Comparison of ENCODE assay signal across 19 cellular contexts in the genomic region with DNA sequence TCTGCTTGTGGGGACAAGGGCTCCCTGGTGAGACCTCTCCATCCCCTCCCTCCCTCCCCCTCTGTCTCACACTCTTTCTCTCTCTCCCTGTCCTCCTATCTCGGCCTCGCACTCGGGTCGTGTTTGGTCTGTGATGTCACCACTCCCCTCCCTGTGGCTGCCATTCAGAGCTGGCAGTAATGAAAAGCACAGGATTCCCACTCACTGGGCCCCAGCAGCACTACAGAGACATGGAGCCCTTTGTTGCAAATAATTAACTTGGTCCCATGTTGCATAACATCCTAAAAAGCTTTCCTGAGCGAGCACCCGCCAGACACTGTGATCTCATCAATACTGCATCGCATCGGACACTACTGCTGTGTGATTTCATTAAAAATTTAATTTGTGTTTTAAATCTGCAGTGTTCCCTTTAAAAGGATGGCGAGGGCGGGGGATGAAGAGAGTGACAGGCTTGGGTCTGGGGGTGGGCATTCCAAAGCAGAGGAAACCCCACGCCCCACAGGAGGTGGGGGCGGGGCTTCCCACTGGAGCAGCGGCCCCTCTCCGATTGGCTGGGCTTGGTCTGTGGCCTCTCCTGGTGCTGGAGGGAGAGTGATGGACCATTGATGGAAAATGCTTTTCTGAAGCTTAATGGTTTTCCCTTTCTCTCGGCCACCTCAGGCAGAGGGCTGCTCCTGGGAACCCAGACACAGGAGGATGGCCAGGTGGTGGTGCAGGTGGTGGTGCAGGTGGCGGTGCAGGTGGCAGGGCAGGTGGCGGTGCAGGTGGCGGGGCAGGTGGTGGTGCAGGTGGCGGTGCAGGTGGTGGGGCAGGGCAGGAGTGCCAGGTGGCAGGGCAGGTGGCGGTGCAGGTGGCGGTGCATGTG. TPM values are rescaled to one million over a fixed set of nuclear protein-coding genes. Genes with fewer than 3 reads are reported as not detected.
DNase-seq lines count a peak whose midpoint lies in the region; ATAC-seq and TF ChIP-seq lines count a peak whose summit lies in the region.
"Had no signal": no experiment of that assay in that cellular context is flagged by ENCODE, and none has a peak within 500 bp of the region (broad histone marks: within the 10 kb centered on the region; RNA-seq: fewer than 3 reads in every experiment).

No MANE protein-coding gene starts in this region.

- no peaks in the 10 kb centered on the region for H3K36me3 ChIP-seq in effector memory CD4-positive, alpha-beta T cell (ENCODE audit: control insufficient read depth, insufficient read depth, low read length)
- H3K36me3 ChIP-seq: MG63, uterus had no signal

- ATAC-seq in SK-N-SH treated with all-trans-retinoic acid at 6 μM for 48 hours = peak; percentile 48; the same call in 2 of the 3 replicates
- ATAC-seq: activated T-cell treated with anti-CD3 and anti-CD28 coated beads, Interleukin-2, amount 50 U/mL, for 4 hours had no signal

- H3K27ac ChIP-seq in effector memory CD4-positive, alpha-beta T cell (ENCODE audit: insufficient read depth, low read length, poor library complexity, severe bottlenecking) = no peak overlapping the region
- H3K27ac ChIP-seq: uterus had no signal

- H3K4me3 ChIP-seq in effector memory CD4-positive, alpha-beta T cell (ENCODE audit: insufficient read depth, low read depth, low read length, poor library complexity, severe bottlenecking) = no peak overlapping the region
- H3K4me3 ChIP-seq: MG63, uterus had no signal

- DNase-seq in NCI-H1105 (lab: John Stamatoyannopoulos, UW) = peak; percentile 78
- DNase-seq in NCI-H1105 treated with DMSO at 0.1 percent for 48 hours (lab: John Stamatoyannopoulos, UW) = no peak
- peak; percentile 60 for DNase-seq in islet precursor cell
- DNase-seq in retina = peak; percentile 84
- no peak for DNase-seq in AG08395 (ENCODE audit: low spot score)
- DNase-seq in cerebellum (ENCODE audit: low spot score) = no peak
- DNase-seq in effector memory CD4-positive, alpha-beta T cell = no peak
- DNase-seq: activated CD4-positive, alpha-beta memory T cell treated with anti-CD3 and anti-CD28 coated beads for 36 hours; activated T-cell treated with anti-CD3 and anti-CD28 coated beads, Interleukin-2, amount 50 U/mL, for 4 hours; CD4-positive, CD25-positive, alpha-beta regulatory T cell; effector CD8-positive, alpha-beta T cell; GOT3; MG63; NCI-H187 treated with DMSO at 0.1 percent for 48 hours; NCI-H510A; OCI-M1; stimulated activated naive CD8-positive, alpha-beta T cell treated with anti-CD3 and anti-CD28 coated beads, Interleukin-15, amount 100 ng/mL, for 72 hours; uterus had no signal

- no peaks in the 10 kb centered on the region for H3K27me3 ChIP-seq in effector memory CD4-positive, alpha-beta T cell (replicated peaks; ENCODE audit: control insufficient read depth, insufficient read depth, low read length, poor library complexity, severe bottlenecking)
- H3K27me3 ChIP-seq: uterus had no signal

- H3K9me3 ChIP-seq in effector memory CD4-positive, alpha-beta T cell (ENCODE audit: control insufficient read depth, low read length) = no peaks in the 10 kb centered on the region
- H3K9me3 ChIP-seq: MG63, uterus had no signal

- no peaks in the 10 kb centered on the region for H3K4me1 ChIP-seq in effector memory CD4-positive, alpha-beta T cell (ENCODE audit: control insufficient read depth, insufficient read depth, low read length, poor library complexity, severe bottlenecking)
- H3K4me1 ChIP-seq: uterus had no signal

TF ChIP-seq in SK-N-SH treated with all-trans-retinoic acid at 6 μM for 48 hours, 23 proteins besides CTCF, POLR2A, EP300 and RAD21:
- TF ChIP-seq BACH2 (CRISPR knock-in tag; IDR thresholded peaks at IDR 0.05; ENCODE audit: borderline replicate concordance) (no peak), ZNF70 (CRISPR knock-in tag; IDR thresholded peaks at IDR 0.05) (no peak), TCF4 (CRISPR knock-in tag; IDR thresholded peaks at IDR 0.05; ENCODE audit: borderline replicate concordance) (no peak), ZC3H10 (CRISPR knock-in tag; IDR thresholded peaks at IDR 0.05) (no peak), ZFP30 (CRISPR knock-in tag; IDR thresholded peaks at IDR 0.05) (no peak), RARB (CRISPR knock-in tag; IDR thresholded peaks at IDR 0.05) (no peak), PATZ1 (CRISPR knock-in tag; IDR thresholded peaks at IDR 0.05; ENCODE audit: borderline replicate concordance) (no peak), GLIS3 (CRISPR knock-in tag; IDR thresholded peaks at IDR 0.05) (no peak), CSRNP3 (CRISPR knock-in tag; IDR thresholded peaks at IDR 0.05) (no peak)
- TF ChIP-seq, protein P1, sequence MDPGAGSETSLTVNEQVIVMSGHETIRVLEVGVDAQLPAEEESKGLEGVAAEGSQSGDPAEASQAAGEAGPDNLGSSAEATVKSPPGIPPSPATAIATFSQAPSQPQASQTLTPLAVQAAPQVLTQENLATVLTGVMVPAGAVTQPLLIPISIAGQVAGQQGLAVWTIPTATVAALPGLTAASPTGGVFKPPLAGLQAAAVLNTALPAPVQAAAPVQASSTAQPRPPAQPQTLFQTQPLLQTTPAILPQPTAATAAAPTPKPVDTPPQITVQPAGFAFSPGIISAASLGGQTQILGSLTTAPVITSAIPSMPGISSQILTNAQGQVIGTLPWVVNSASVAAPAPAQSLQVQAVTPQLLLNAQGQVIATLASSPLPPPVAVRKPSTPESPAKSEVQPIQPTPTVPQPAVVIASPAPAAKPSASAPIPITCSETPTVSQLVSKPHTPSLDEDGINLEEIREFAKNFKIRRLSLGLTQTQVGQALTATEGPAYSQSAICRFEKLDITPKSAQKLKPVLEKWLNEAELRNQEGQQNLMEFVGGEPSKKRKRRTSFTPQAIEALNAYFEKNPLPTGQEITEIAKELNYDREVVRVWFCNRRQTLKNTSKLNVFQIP (CRISPR knock-in tag; IDR thresholded peaks at IDR 0.05; ENCODE audit: borderline replicate concordance, low read depth) = no peak
- TF ChIP-seq, protein P2, sequence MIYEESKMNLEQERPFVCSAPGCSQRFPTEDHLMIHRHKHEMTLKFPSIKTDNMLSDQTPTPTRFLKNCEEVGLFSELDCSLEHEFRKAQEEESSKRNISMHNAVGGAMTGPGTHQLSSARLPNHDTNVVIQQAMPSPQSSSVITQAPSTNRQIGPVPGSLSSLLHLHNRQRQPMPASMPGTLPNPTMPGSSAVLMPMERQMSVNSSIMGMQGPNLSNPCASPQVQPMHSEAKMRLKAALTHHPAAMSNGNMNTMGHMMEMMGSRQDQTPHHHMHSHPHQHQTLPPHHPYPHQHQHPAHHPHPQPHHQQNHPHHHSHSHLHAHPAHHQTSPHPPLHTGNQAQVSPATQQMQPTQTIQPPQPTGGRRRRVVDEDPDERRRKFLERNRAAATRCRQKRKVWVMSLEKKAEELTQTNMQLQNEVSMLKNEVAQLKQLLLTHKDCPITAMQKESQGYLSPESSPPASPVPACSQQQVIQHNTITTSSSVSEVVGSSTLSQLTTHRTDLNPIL (CRISPR knock-in tag; IDR thresholded peaks at IDR 0.05; ENCODE audit: low read depth) = no peak

RNA-seq across cellular contexts. Expression of gene NPTX1, which starts 15.3 kb away (rescaled TPM):
- total RNA-seq in cerebellum = 17.9 TPM

RNA-seq across cellular contexts. Expression of gene RPTOR, which starts 52.9 kb away (rescaled TPM):
- total RNA-seq in cerebellum = 28.4 TPM

Comparison
In these comparisons a context has a peak if more than half of its experiments do, and no peak if none do; other contexts are left out.
1. DNase-seq: peak in NCI-H1105 (single experiment), islet precursor cell (single experiment) and retina (single experiment); none in NCI-H1105 treated with DMSO at 0.1 percent for 48 hours (single experiment), AG08395 (single experiment), cerebellum (single experiment) and effector memory CD4-positive, alpha-beta T cell (0 of 3).